In the genomic region with DNA sequence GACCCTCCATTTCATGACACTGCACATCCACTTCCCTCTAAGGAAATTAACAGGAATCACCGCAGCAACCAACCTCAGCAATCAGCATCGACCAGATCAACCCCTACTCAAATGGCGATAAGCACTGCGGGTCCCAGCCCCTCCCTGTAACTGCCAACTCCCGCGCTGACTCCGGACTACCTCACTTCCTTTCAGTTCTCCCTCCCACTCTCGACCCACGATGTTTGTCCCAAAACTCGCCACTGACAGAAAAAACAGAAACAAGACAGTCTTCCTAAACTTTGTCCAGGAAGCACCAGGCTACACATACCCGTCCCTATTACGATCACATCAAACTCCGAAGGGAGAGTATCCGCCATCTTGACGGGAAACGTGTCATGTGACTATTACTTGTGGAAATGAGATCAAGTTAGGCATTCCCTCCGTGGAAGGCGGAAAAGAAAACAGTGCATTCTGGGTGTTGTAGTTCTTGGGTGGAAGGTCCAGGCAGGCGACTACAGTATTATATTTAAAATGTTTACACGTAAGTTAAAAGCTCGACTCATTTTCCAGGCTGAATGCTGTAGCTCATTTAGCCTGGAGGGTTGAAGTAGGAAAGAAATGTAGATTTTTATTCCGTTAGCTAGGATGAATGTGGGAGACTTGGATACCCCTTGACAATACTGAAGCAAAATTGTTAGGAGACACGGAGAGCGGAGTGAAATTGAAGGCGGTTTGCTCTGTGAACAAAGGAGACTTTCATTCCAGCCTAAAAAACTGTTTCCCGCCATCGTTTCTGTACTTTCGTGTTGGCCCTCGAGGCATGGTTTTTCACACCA, we compare ENCODE assay signal across 1 cellular context.
TF ChIP-seq lines count a peak whose summit lies in the region.

A gene with protein sequence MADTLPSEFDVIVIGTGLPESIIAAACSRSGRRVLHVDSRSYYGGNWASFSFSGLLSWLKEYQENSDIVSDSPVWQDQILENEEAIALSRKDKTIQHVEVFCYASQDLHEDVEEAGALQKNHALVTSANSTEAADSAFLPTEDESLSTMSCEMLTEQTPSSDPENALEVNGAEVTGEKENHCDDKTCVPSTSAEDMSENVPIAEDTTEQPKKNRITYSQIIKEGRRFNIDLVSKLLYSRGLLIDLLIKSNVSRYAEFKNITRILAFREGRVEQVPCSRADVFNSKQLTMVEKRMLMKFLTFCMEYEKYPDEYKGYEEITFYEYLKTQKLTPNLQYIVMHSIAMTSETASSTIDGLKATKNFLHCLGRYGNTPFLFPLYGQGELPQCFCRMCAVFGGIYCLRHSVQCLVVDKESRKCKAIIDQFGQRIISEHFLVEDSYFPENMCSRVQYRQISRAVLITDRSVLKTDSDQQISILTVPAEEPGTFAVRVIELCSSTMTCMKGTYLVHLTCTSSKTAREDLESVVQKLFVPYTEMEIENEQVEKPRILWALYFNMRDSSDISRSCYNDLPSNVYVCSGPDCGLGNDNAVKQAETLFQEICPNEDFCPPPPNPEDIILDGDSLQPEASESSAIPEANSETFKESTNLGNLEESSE (minus strand): TSS at position 385 of the 818 bp plus-strand sequence. CDS start 26 bp downstream, at position 359.

TF ChIP-seq in GM23338, 12 proteins besides CTCF, POLR2A, EP300 and RAD21:
- TF ChIP-seq POLR2AphosphoS5 (IDR thresholded peaks at IDR 0.05; ENCODE audit: low read depth) (peak; percentile 62), JUNB (IDR thresholded peaks at IDR 0.05; ENCODE audit: unreplicated experiment) (no peak), ZNF114 (CRISPR knock-in tag; IDR thresholded peaks at IDR 0.05) (no peak), EZH2 (IDR thresholded peaks at IDR 0.05; ENCODE audit: low read depth, unreplicated experiment) (no peak), ZNF331 (CRISPR knock-in tag; IDR thresholded peaks at IDR 0.05; ENCODE audit: low read depth) (no peak), NANOG (IDR thresholded peaks at IDR 0.05; ENCODE audit: borderline replicate concordance) (no peak), CREB1 (CRISPR knock-in tag; IDR thresholded peaks at IDR 0.05; ENCODE audit: low read depth) (0 out of 2 replicates have a peak, but pooled peaks have one; percentile 24), EZH2phosphoT487 (IDR thresholded peaks at IDR 0.05; ENCODE audit: unreplicated experiment) (no peak), STAT1 (IDR thresholded peaks at IDR 0.05; ENCODE audit: unreplicated experiment) (no peak)
- TF ChIP-seq, protein P1, sequence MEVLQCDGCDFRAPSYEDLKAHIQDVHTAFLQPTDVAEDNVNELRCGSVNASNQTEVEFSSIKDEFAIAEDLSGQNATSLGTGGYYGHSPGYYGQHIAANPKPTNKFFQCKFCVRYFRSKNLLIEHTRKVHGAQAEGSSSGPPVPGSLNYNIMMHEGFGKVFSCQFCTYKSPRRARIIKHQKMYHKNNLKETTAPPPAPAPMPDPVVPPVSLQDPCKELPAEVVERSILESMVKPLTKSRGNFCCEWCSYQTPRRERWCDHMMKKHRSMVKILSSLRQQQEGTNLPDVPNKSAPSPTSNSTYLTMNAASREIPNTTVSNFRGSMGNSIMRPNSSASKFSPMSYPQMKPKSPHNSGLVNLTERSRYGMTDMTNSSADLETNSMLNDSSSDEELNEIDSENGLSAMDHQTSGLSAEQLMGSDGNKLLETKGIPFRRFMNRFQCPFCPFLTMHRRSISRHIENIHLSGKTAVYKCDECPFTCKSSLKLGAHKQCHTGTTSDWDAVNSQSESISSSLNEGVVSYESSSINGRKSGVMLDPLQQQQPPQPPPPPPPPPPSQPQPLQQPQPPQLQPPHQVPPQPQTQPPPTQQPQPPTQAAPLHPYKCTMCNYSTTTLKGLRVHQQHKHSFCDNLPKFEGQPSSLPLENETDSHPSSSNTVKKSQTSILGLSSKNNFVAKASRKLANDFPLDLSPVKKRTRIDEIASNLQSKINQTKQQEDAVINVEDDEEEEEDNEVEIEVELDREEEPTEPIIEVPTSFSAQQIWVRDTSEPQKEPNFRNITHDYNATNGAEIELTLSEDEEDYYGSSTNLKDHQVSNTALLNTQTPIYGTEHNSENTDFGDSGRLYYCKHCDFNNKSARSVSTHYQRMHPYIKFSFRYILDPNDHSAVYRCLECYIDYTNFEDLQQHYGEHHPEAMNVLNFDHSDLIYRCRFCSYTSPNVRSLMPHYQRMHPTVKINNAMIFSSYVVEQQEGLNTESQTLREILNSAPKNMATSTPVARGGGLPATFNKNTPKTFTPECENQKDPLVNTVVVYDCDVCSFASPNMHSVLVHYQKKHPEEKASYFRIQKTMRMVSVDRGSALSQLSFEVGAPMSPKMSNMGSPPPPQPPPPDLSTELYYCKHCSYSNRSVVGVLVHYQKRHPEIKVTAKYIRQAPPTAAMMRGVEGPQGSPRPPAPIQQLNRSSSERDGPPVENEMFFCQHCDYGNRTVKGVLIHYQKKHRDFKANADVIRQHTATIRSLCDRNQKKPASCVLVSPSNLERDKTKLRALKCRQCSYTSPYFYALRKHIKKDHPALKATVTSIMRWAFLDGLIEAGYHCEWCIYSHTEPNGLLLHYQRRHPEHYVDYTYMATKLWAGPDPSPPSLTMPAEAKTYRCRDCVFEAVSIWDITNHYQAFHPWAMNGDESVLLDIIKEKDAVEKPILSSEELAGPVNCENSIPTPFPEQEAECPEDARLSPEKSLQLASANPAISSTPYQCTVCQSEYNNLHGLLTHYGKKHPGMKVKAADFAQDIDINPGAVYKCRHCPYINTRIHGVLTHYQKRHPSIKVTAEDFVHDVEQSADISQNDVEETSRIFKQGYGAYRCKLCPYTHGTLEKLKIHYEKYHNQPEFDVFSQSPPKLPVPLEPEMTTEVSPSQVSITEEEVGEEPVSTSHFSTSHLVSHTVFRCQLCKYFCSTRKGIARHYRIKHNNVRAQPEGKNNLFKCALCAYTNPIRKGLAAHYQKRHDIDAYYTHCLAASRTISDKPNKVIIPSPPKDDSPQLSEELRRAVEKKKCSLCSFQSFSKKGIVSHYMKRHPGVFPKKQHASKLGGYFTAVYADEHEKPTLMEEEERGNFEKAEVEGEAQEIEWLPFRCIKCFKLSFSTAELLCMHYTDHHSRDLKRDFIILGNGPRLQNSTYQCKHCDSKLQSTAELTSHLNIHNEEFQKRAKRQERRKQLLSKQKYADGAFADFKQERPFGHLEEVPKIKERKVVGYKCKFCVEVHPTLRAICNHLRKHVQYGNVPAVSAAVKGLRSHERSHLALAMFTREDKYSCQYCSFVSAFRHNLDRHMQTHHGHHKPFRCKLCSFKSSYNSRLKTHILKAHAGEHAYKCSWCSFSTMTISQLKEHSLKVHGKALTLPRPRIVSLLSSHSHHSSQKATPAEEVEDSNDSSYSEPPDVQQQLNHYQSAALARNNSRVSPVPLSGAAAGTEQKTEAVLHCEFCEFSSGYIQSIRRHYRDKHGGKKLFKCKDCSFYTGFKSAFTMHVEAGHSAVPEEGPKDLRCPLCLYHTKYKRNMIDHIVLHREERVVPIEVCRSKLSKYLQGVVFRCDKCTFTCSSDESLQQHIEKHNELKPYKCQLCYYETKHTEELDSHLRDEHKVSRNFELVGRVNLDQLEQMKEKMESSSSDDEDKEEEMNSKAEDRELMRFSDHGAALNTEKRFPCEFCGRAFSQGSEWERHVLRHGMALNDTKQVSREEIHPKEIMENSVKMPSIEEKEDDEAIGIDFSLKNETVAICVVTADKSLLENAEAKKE (CRISPR knock-in tag; IDR thresholded peaks at IDR 0.05) = no peak
- TF ChIP-seq, protein P2, sequence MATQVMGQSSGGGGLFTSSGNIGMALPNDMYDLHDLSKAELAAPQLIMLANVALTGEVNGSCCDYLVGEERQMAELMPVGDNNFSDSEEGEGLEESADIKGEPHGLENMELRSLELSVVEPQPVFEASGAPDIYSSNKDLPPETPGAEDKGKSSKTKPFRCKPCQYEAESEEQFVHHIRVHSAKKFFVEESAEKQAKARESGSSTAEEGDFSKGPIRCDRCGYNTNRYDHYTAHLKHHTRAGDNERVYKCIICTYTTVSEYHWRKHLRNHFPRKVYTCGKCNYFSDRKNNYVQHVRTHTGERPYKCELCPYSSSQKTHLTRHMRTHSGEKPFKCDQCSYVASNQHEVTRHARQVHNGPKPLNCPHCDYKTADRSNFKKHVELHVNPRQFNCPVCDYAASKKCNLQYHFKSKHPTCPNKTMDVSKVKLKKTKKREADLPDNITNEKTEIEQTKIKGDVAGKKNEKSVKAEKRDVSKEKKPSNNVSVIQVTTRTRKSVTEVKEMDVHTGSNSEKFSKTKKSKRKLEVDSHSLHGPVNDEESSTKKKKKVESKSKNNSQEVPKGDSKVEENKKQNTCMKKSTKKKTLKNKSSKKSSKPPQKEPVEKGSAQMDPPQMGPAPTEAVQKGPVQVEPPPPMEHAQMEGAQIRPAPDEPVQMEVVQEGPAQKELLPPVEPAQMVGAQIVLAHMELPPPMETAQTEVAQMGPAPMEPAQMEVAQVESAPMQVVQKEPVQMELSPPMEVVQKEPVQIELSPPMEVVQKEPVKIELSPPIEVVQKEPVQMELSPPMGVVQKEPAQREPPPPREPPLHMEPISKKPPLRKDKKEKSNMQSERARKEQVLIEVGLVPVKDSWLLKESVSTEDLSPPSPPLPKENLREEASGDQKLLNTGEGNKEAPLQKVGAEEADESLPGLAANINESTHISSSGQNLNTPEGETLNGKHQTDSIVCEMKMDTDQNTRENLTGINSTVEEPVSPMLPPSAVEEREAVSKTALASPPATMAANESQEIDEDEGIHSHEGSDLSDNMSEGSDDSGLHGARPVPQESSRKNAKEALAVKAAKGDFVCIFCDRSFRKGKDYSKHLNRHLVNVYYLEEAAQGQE (IDR thresholded peaks at IDR 0.05; ENCODE audit: unreplicated experiment) = no peak
- TF ChIP-seq, protein P3, sequence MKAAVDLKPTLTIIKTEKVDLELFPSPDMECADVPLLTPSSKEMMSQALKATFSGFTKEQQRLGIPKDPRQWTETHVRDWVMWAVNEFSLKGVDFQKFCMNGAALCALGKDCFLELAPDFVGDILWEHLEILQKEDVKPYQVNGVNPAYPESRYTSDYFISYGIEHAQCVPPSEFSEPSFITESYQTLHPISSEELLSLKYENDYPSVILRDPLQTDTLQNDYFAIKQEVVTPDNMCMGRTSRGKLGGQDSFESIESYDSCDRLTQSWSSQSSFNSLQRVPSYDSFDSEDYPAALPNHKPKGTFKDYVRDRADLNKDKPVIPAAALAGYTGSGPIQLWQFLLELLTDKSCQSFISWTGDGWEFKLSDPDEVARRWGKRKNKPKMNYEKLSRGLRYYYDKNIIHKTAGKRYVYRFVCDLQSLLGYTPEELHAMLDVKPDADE (IDR thresholded peaks at IDR 0.05) = peak; percentile 68
TF ChIP-seq in GM23338: peak in this region for 3.
